In the genomic region with DNA sequence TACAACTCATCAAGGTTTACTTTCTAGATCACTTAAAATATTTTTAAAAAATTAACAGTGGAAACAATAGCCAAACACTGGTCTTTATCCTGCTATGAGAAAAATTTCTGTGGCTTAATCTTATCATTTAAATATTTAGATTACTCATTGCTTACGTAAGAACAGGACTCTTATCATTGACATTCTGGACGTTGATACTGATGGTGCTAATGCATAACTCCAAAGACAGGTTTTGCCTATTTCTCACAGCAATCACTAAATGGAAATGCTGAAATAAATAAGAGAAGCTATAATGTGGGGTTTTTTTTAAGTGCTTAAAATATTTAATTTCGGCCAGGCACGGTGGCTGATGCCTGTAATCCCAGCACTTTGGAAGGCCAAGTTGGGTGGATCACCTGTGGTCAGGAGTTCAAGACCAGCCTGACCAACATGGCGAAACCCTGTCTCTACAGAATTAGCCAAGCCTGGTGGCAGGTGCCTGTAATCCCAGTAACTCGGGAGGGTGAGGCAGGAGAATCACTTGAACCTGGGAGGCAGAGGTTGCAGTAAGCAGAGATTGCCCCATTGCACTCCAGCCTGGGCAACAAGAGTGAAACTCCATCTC, we compare ENCODE assay signal across 1 cellular context.
A peak's percentile ranks its signal among the peaks of the same experiment; 100 is the strongest.
TF ChIP-seq lines count a peak whose summit lies in the region.

No MANE protein-coding gene starts in this region.

TF ChIP-seq in IMR-90, 13 proteins besides CTCF, POLR2A, EP300 and RAD21 (continued from another document):
- peak; percentile 34; the same call in 1 of the 2 replicates for TF ChIP-seq FOS (IDR thresholded peaks at IDR 0.05; ENCODE audit: low read depth, low read length)
- no peak for TF ChIP-seq MAFK (IDR thresholded peaks at IDR 0.05; ENCODE audit: low read depth, low read length)
